8 cellular contexts compared by ENCODE assay signal in the genomic region with DNA sequence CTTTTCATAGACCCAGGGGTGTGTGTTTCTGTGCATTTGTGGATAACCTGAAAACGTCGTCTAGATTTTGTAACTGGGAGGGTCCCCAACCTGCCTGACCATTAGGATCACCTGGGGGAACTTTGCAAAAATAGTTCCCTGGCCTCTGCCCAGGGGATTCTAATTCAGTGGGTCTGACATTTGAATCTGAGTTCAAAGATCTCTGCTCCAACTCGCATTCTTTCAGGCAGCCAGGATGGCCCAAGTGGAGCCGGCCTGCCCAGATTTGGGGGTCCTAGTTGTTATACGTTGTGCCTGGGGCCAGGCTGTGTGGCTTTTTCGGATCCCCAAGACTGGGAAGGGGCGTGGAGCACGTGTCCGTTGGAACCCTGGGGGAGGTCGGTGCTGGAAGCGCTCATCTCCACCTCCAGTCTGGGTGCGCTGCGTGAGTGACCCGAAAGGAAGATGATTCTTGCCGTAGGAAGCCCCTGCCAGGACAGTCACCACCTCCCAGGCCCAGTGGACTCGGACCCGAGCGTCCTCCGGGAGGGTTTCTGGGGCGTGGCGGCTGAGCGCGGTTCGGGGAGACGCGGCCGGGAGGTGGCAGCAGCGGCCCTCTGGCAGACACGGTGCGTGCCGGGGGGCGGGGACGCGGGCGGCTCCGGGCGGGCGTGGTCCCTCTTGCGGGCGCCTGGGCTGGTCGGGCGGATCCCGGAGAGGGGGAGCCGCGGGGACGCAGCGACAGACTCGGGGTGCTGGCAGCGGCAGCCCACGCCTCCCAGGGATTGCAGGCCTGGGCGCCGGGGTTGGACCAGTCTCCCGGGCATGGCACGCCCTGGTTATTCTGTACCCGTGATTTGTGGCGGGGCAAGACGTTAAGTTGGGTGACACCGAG. TPM values are rescaled to one million over a fixed set of nuclear protein-coding genes. Genes with fewer than 3 reads are reported as not detected.
A peak's percentile ranks its signal among the peaks of the same experiment; 100 is the strongest.
DNase-seq lines count a peak whose midpoint lies in the region; ATAC-seq and TF ChIP-seq lines count a peak whose summit lies in the region.

No MANE protein-coding gene starts in this region.

- DNase-seq in DMS53 treated with DMSO at 0.1 percent for 48 hours (lab: John Stamatoyannopoulos, UW; ENCODE audit: unreplicated experiment) (peak; percentile 11), SK-N-DZ (ENCODE audit: low spot score) (peak; percentile 23), glutamatergic neuron (peak; percentile 92), osteoblast (ENCODE audit: insufficient read length, low spot score, missing footprints) (peak; percentile 97)
- peak; percentile 87 for DNase-seq in activated naive CD4-positive, alpha-beta T cell treated with anti-CD3 and anti-CD28 coated beads, Interleukin-2, amount 50 U/mL, for 16 hours

- H3K27ac Mint-ChIP-seq in glutamatergic neuron (ENCODE audit: unreplicated experiment), result no peak overlapping the region

- H3K4me2 ChIP-seq in osteoblast (ENCODE audit: insufficient read depth, low read length), result peak overlapping the region; percentile 81

- peak overlapping the region; percentile 61 for H3K4me3 ChIP-seq in HUES64 (ENCODE audit: low read length)
- peak overlapping the region; percentile 75 for H3K4me3 ChIP-seq in osteoblast (ENCODE audit: insufficient read depth, low read length)
- H3K4me3 ChIP-seq in thymus (ENCODE audit: low read length), result peak overlapping the region; percentile 44

- no peaks in the 10 kb centered on the region for H3K27me3 Mint-ChIP-seq in glutamatergic neuron (ENCODE audit: unreplicated experiment)

- H3K9ac ChIP-seq in HUES64 (ENCODE audit: low read depth, low read length), result 0 out of 2 replicates have a peak overlapping the region, but pooled peaks have one; percentile 5

- no peaks in the 10 kb centered on the region for H3K36me3 Mint-ChIP-seq in glutamatergic neuron (ENCODE audit: unreplicated experiment)

- peaks cover 11% of the 10 kb centered on the region for H3K4me1 Mint-ChIP-seq in glutamatergic neuron (ENCODE audit: low read depth, unreplicated experiment)

- H3K9me3 ChIP-seq in HUES64 (ENCODE audit: insufficient read depth, low read depth, low read length) (no peaks in the 10 kb centered on the region), osteoblast (ENCODE audit: low read depth, low read length) (no peaks in the 10 kb centered on the region), thymus (ENCODE audit: control insufficient read depth) (no peaks in the 10 kb centered on the region)

- peaks cover 4% of the 10 kb centered on the region; the same call in 1 of the 2 replicates for H3K4me1 ChIP-seq in HUES64 (ENCODE audit: insufficient read depth, low read length)
- peaks cover 40% of the 10 kb centered on the region for H3K4me1 ChIP-seq in osteoblast (ENCODE audit: insufficient read depth, low read length)
- peaks cover 2% of the 10 kb centered on the region for H3K4me1 ChIP-seq in thymus (ENCODE audit: control insufficient read depth, insufficient read depth, low read length)

- peak; percentile 98 for ATAC-seq in GM21515 (IDR thresholded peaks at IDR 0.05; ENCODE audit: unreplicated experiment)

- WGBS in HUES64, result 4% methylated on average over 58 of the region's 58 CpGs
- WGBS in thymus, result 5% methylated on average over 58 of the region's 58 CpGs

- H3K27me3 ChIP-seq in HUES64 (ENCODE audit: insufficient read depth, low read length) (peaks cover 26% of the 10 kb centered on the region), osteoblast (ENCODE audit: insufficient read depth, low read length) (no peaks in the 10 kb centered on the region), thymus (ENCODE audit: control insufficient read depth, insufficient read depth) (no peaks in the 10 kb centered on the region)

- H3K27ac ChIP-seq in HUES64 (ENCODE audit: low read depth, low read length), result no peak overlapping the region
- H3K27ac ChIP-seq in osteoblast (ENCODE audit: low read depth, low read length), result peak overlapping the region; percentile 7
- H3K27ac ChIP-seq in thymus (ENCODE audit: low read depth), result no peak overlapping the region

- peak overlapping the region; percentile 96 for H2AFZ ChIP-seq in osteoblast (ENCODE audit: low read length)

- TF ChIP-seq CTCF in glutamatergic neuron (IDR thresholded peaks at IDR 0.05; ENCODE audit: partially characterized antibody, unreplicated experiment) (peak; percentile 61), osteoblast (IDR thresholded peaks at IDR 0.05; ENCODE audit: extremely low read depth, low read depth, low read length) (peak; percentile 66)

- H4K20me1 ChIP-seq in osteoblast (ENCODE audit: insufficient read depth, low read length), result no peaks in the 10 kb centered on the region

- H3K36me3 ChIP-seq in HUES64 (ENCODE audit: insufficient read depth, low read length) (no peaks in the 10 kb centered on the region), osteoblast (ENCODE audit: insufficient read depth, low read length) (no peaks in the 10 kb centered on the region), thymus (ENCODE audit: control insufficient read depth, insufficient read depth) (no peaks in the 10 kb centered on the region)

- H3K79me2 ChIP-seq in osteoblast (ENCODE audit: insufficient read depth, low read length), result no peaks in the 10 kb centered on the region

- H3K9me3 Mint-ChIP-seq in glutamatergic neuron (ENCODE audit: unreplicated experiment), result peaks cover 2% of the 10 kb centered on the region

- peak overlapping the region; percentile 87 for H3K4me3 Mint-ChIP-seq in glutamatergic neuron (ENCODE audit: unreplicated experiment)

RNA-seq across cellular contexts. Expression of a gene that starts 29.2 kb away (rescaled TPM):
- polyA plus RNA-seq in HUES64 (2013, experiment 1 of 2), result not detected
- polyA plus RNA-seq in HUES64 (2013, experiment 2 of 2), result not detected
- polyA plus RNA-seq in SK-N-DZ (2014; cell fraction: cytosol; rRNA removed), result not detected in 2 replicates
- not detected in 2 replicates for polyA plus RNA-seq in SK-N-DZ (2014; cell fraction: nucleus; rRNA removed)
- total RNA-seq in glutamatergic neuron (ENCODE audit: unreplicated experiment), result not detected
- not detected in 2 replicates for total RNA-seq in osteoblast
- 0.23 TPM for polyA plus RNA-seq in thymus

Comparison
In these comparisons a context has a peak if more than half of its experiments do, and no peak if none do; other contexts are left out.
1. DNase-seq: peak in every context shown above with its lines; median percentile 97 in osteoblast; 92 in glutamatergic neuron; 87 in activated naive CD4-positive, alpha-beta T cell treated with anti-CD3 and anti-CD28 coated beads, Interleukin-2, amount 50 U/mL, for 16 hours; 23 in SK-N-DZ; 11 in DMS53 treated with DMSO at 0.1 percent for 48 hours.